8 cellular contexts compared by ENCODE assay signal in the genomic region with DNA sequence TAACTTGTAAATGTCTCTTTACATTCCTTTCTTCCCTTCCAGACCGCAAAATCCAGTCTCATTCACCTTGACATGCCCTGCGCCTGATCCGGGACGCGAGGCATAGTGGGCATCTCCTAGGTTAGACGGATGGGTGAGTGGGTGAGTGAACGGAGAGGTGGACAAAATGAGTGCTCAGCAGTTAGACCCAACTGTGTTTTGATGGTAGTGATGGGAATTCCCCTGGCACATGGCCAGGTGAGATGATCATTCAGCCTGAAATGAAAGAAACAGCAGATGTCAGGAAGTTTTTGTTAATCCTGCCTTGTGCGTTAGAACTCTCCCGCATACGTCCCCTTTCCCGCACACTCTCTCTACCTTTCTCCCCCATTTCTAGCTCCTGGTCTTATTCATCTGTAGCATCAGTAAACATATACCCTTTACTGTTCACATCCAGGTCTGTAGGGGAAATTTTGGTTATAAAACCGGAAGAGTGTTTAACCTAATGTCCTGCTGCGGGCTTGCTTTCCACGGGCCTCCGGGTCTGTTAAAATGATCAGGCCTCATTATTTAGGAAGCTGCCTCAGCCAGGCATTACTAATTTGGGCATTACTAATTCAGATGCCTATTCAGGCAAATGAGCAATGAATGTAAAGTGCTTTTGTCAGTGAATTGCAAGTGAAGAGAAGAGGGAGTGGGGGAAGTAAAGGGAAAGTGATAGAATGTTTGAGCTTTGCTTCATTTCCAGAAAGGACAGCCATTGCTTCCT.
DNase-seq lines count a peak whose midpoint lies in the region; ATAC-seq and TF ChIP-seq lines count a peak whose summit lies in the region.

No MANE protein-coding gene starts in this region.

- H3K27ac ChIP-seq in cardiac muscle cell (peak overlapping the region; percentile 25), stomach (peak overlapping the region in 4 of 5 donors; percentile 12 to 60 (median 33))

- ATAC-seq in Right ventricle myocardium superior (ENCODE audit: poor library complexity) (no peak), left colon (peak; percentile 10)
- peak; percentile 73 for ATAC-seq in activated T-helper 17 cell treated with anti-CD3 and anti-CD28 coated beads, Interleukin-2, amount 50 U/mL, for 72 hours (replicated peaks)

- H3K27me3 Mint-ChIP-seq in activated T-helper 17 cell treated with anti-CD3 and anti-CD28 coated beads, Interleukin-2, amount 50 U/mL, for 72 hours: no peaks in the 10 kb centered on the region

- peaks cover 28% of the 10 kb centered on the region for H3K4me1 Mint-ChIP-seq in activated T-helper 17 cell treated with anti-CD3 and anti-CD28 coated beads, Interleukin-2, amount 50 U/mL, for 72 hours

- H3K4me1 ChIP-seq in cardiac muscle cell (ENCODE audit: low read depth): peaks cover 33% of the 10 kb centered on the region
- peaks cover 0 to 40% (median 19%) of the 10 kb centered on the region in 4 donors for H3K4me1 ChIP-seq in stomach
- no peaks in the 10 kb centered on the region for H3K4me1 ChIP-seq in BE2C

- TF ChIP-seq CTCF in cardiac muscle cell (IDR thresholded peaks at IDR 0.05; ENCODE audit: low read depth, low read length) (no peak), stomach (IDR thresholded peaks at IDR 0.05) (no peak), BE2C (IDR thresholded peaks at IDR 0.05; ENCODE audit: low read depth, low read length) (no peak)

- peaks cover 3% of the 10 kb centered on the region for H3K9me3 Mint-ChIP-seq in activated T-helper 17 cell treated with anti-CD3 and anti-CD28 coated beads, Interleukin-2, amount 50 U/mL, for 72 hours

- H3K4me3 Mint-ChIP-seq in activated T-helper 17 cell treated with anti-CD3 and anti-CD28 coated beads, Interleukin-2, amount 50 U/mL, for 72 hours: no peak overlapping the region

- TF ChIP-seq EP300 in stomach (IDR thresholded peaks at IDR 0.05): no peak

- 60 to 82% (median 67%) methylated on average over 15 of the region's 15 CpGs for WGBS in stomach, 5 donors

- peaks cover 7% of the 10 kb centered on the region for H3K36me3 Mint-ChIP-seq in activated T-helper 17 cell treated with anti-CD3 and anti-CD28 coated beads, Interleukin-2, amount 50 U/mL, for 72 hours (ENCODE audit: low read depth)

- H3K27me3 ChIP-seq in cardiac muscle cell: no peaks in the 10 kb centered on the region
- H3K27me3 ChIP-seq in stomach: no peaks in the 10 kb centered on the region
- H3K27me3 ChIP-seq in BE2C: no peaks in the 10 kb centered on the region

- TF ChIP-seq POLR2A in stomach (IDR thresholded peaks at IDR 0.05): no peak

- H3K4me3 ChIP-seq in cardiac muscle cell (no peak overlapping the region), stomach (no peak overlapping the region), BE2C (ENCODE audit: low read depth, low read length) (no peak overlapping the region)

- H3K27ac Mint-ChIP-seq in activated T-helper 17 cell treated with anti-CD3 and anti-CD28 coated beads, Interleukin-2, amount 50 U/mL, for 72 hours: no peak overlapping the region

- intact Hi-C loops in Right ventricle myocardium superior (cut with DNase I): no loop called here
- intact Hi-C loops in left colon (cut with DNase I, micrococcal nuclease): no loop called here
- intact Hi-C loops in stomach (cut with DNase I; ENCODE audit: low total_unique reads): no loop called here

- H3K36me3 ChIP-seq in cardiac muscle cell (no peaks in the 10 kb centered on the region), stomach (peaks cover 0 to 11% (median 2%) of the 10 kb centered on the region in 4 donors), BE2C (no peaks in the 10 kb centered on the region)

- DNase-seq in cardiac muscle cell (ENCODE audit: low read depth in 1 of 2, low spot score in 1 of 2): peak in 1 of 2 donors; percentile 58
- DNase-seq in Right ventricle myocardium superior: no peak
- peak; percentile 98 for DNase-seq in NCI-H1694 treated with DMSO at 0.1 percent for 48 hours (lab: John Stamatoyannopoulos, UW)
- peak in 1 of 2 donors; percentile 53 for DNase-seq in left colon
- peak; percentile 38 for DNase-seq in stomach
- DNase-seq in BE2C: no peak
- DNase-seq in COLO829 (ENCODE audit: low spot score): no peak

- H3K9me3 ChIP-seq in cardiac muscle cell (ENCODE audit: low read depth) (no peaks in the 10 kb centered on the region), stomach (no peaks in the 10 kb centered on the region), BE2C (no peaks in the 10 kb centered on the region)

Comparison
In these comparisons a context has a peak if more than half of its experiments do, and no peak if none do; other contexts are left out.
1. DNase-seq: peak in NCI-H1694 treated with DMSO at 0.1 percent for 48 hours (single experiment) and stomach (single experiment); none in Right ventricle myocardium superior (single experiment), BE2C (single experiment) and COLO829 (single experiment).